Comparison of ENCODE assay signal across 1 cellular context in genomic region chr3:138441256-138441655, GRCh38.
TF ChIP-seq lines count a peak whose summit lies in the region.

No MANE protein-coding gene starts in this region.

TF ChIP-seq in IMR-90, 13 proteins besides CTCF, POLR2A, EP300 and RAD21 (continued from another document):
- TF ChIP-seq USF2 (IDR thresholded peaks at IDR 0.05; ENCODE audit: low read depth, low read length) (no peak), BHLHE40 (IDR thresholded peaks at IDR 0.05; ENCODE audit: low read depth, low read length) (no peak), MAFK (IDR thresholded peaks at IDR 0.05; ENCODE audit: low read depth, low read length) (no peak), RCOR1 (IDR thresholded peaks at IDR 0.05; ENCODE audit: insufficient replicate concordance, low read length) (no peak)
TF ChIP-seq in IMR-90: peak in this region for 0.
